Comparison of ENCODE assay signal across 3 cellular contexts in the genomic region with DNA sequence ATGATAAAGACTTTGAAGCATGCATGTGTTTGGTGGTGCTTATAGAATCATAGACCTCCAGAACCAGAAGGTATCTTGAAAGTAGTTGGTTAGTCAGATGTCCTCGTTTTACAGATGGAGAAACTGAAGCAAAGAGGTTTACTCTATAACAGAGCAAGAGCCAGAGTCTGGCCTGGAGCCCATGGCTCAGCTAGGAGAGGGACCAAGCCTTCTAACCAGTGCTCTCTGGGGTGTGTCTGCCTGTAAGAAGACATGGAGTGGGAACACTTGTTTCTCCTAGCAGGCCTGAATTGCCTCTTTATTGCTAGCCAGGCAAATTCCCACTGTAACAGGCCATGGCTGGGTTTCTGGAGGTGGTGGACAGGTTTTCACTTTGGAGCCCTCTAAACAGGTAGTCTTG.
"Had no signal": no experiment of that assay in that cellular context is flagged by ENCODE, and none has a peak within 500 bp of the region (broad histone marks: within the 10 kb centered on the region; RNA-seq: fewer than 3 reads in every experiment).

No MANE protein-coding gene starts in this region.

- ATAC-seq: GM12878 had no signal

- H3K4me3 ChIP-seq: GM12878 had no signal

- DNase-seq: GDM1, GF-D8 had no signal
